In genomic region chr16:57622361-57623250, GRCh38 we compare ENCODE assay signal across 2 cellular contexts.
TF ChIP-seq lines count a peak whose summit lies in the region.

No MANE protein-coding gene starts in this region.

TF ChIP-seq in Ishikawa, 13 proteins besides CTCF, POLR2A, EP300 and RAD21 (continued from another document):
- TF ChIP-seq TAF1 (IDR thresholded peaks at IDR 0.05; ENCODE audit: low read depth) (0 out of 2 replicates have a peak, but pooled peaks have one; percentile 3), USF1 (IDR thresholded peaks at IDR 0.05) (no peak; the same call in 1 of the 2 replicates), FOXM1 (IDR thresholded peaks at IDR 0.05; ENCODE audit: borderline replicate concordance, low read depth) (peak; percentile 85; the same call in 1 of the 2 replicates), MAX (IDR thresholded peaks at IDR 0.05) (no peak; the same call in none of the 2 replicates), CEBPB (IDR thresholded peaks at IDR 0.05) (peak; percentile 27; the same call in 1 of the 2 replicates), REST (IDR thresholded peaks at IDR 0.05; ENCODE audit: low read depth) (no peak), TCF12 (IDR thresholded peaks at IDR 0.05; ENCODE audit: low read depth) (peak; percentile 93)

TF ChIP-seq in HepG2, 621 proteins besides CTCF, POLR2A, EP300 and RAD21 (continued from another document and continues in another):
- TF ChIP-seq DMTF1 (CRISPR knock-in tag; IDR thresholded peaks at IDR 0.05), result no peak
- no peak for TF ChIP-seq RORA (CRISPR knock-in tag; IDR thresholded peaks at IDR 0.05)
- no peak for TF ChIP-seq MBD4 (IDR thresholded peaks at IDR 0.05; ENCODE audit: borderline replicate concordance, low read length)
- TF ChIP-seq HNF1A (IDR thresholded peaks at IDR 0.05; ENCODE audit: low read depth), result no peak
- peak; percentile 38; the same call in 1 of the 2 replicates for TF ChIP-seq HNF1A (CRISPR knock-in tag; IDR thresholded peaks at IDR 0.05; ENCODE audit: borderline replicate concordance)
- TF ChIP-seq ZNF746 (CRISPR knock-in tag; IDR thresholded peaks at IDR 0.05), result no peak; the same call in 1 of the 2 replicates
- TF ChIP-seq ARID3A (IDR thresholded peaks at IDR 0.05; ENCODE audit: low read depth, low read length), result no peak
- no peak for TF ChIP-seq NR2F2 (IDR thresholded peaks at IDR 0.05; ENCODE audit: borderline replicate concordance, low read depth)
- TF ChIP-seq ZSCAN31 (CRISPR knock-in tag; IDR thresholded peaks at IDR 0.05; ENCODE audit: low read depth), result 0 out of 2 replicates have a peak, but pooled peaks have one; percentile 42
- no peak for TF ChIP-seq ZNF335 (CRISPR knock-in tag; IDR thresholded peaks at IDR 0.05)
- TF ChIP-seq ZNF225 (CRISPR knock-in tag; IDR thresholded peaks at IDR 0.05), result peak; percentile 53; the same call in 1 of the 2 replicates
- TF ChIP-seq CBX1 (IDR thresholded peaks at IDR 0.05; ENCODE audit: low read depth), result no peak
- peak; percentile 25; the same call in 1 of the 2 replicates for TF ChIP-seq ZNF281 (CRISPR knock-in tag; IDR thresholded peaks at IDR 0.05; ENCODE audit: borderline replicate concordance)
- TF ChIP-seq SMAD3 (CRISPR knock-in tag; IDR thresholded peaks at IDR 0.05), result no peak
- no peak for TF ChIP-seq ZNF775 (CRISPR knock-in tag; IDR thresholded peaks at IDR 0.05; ENCODE audit: borderline replicate concordance)
- TF ChIP-seq TBX2 (CRISPR knock-in tag; IDR thresholded peaks at IDR 0.05; ENCODE audit: borderline replicate concordance), result peak; percentile 41; the same call in 1 of the 2 replicates
- TF ChIP-seq YEATS2 (CRISPR knock-in tag; IDR thresholded peaks at IDR 0.05; ENCODE audit: borderline replicate concordance), result no peak
- TF ChIP-seq ZNF687 (CRISPR knock-in tag; IDR thresholded peaks at IDR 0.05), result no peak; the same call in 1 of the 2 replicates
- TF ChIP-seq AGO1 (IDR thresholded peaks at IDR 0.05; ENCODE audit: low read depth, low read length, poor library complexity, severe bottlenecking), result no peak
- no peak for TF ChIP-seq PBX3 (CRISPR knock-in tag; IDR thresholded peaks at IDR 0.05; ENCODE audit: borderline replicate concordance)
- no peak for TF ChIP-seq ZNF674 (CRISPR knock-in tag; IDR thresholded peaks at IDR 0.05; ENCODE audit: low read depth)
- TF ChIP-seq ZFP91 (CRISPR knock-in tag; IDR thresholded peaks at IDR 0.05; ENCODE audit: borderline replicate concordance), result 0 out of 2 replicates have a peak, but pooled peaks have one; percentile 37
- TF ChIP-seq NCOR1 (IDR thresholded peaks at IDR 0.05; ENCODE audit: borderline replicate concordance, low read length), result no peak
- peak; percentile 88 for TF ChIP-seq ZNF629 (CRISPR knock-in tag; conservative IDR thresholded peaks at IDR 0.05)
- no peak for TF ChIP-seq ZMAT3 (CRISPR knock-in tag; conservative IDR thresholded peaks at IDR 0.05)
- TF ChIP-seq ZNF572 (CRISPR knock-in tag; IDR thresholded peaks at IDR 0.05), result no peak
